ENCODE assay signal across 10 cellular contexts in genomic region chrX:100829730-100830129, GRCh38. TPM values are rescaled to one million over a fixed set of nuclear protein-coding genes. Genes with fewer than 3 reads are reported as not detected.
DNase-seq lines count a peak whose midpoint lies in the region; ATAC-seq and TF ChIP-seq lines count a peak whose summit lies in the region.
"Had no signal": no experiment of that assay in that cellular context is flagged by ENCODE, and none has a peak within 500 bp of the region (broad histone marks: within the 10 kb centered on the region; RNA-seq: fewer than 3 reads in every experiment).

No MANE protein-coding gene starts in this region.

- no peak for DNase-seq in activated CD4-positive, CD25-positive, alpha-beta regulatory T cell treated with anti-CD3 and anti-CD28 coated beads, Interleukin-2, amount 50 U/mL, for 72 hours
- peak; percentile 27 for DNase-seq in activated CD8-positive, alpha-beta T cell treated with anti-CD3 and anti-CD28 coated beads for 36 hours
- DNase-seq in stimulated activated CD8-positive, alpha-beta memory T cell treated with anti-CD3 and anti-CD28 coated beads, Interleukin-4, amount 100 ng/mL, for 48 hours = peak; percentile 25
- DNase-seq in tibial nerve (ENCODE audit: low spot score in 2 of 2) (no peak), pons (ENCODE audit: low spot score) (no peak), NCI-H1417 (lab: John Stamatoyannopoulos, UW) (no peak)

- CTCF ChIA-PET in activated CD8-positive, alpha-beta T cell treated with anti-CD3 and anti-CD28 coated beads for 36 hours (lab: Charles Lee) = no interaction called here

- no peaks in the 10 kb centered on the region for H3K9me3 Mint-ChIP-seq in activated CD8-positive, alpha-beta T cell treated with anti-CD3 and anti-CD28 coated beads for 36 hours

- H3K27ac ChIP-seq in tibial nerve = no peak overlapping the region

- ATAC-seq in activated CD4-positive, CD25-positive, alpha-beta regulatory T cell treated with anti-CD3 and anti-CD28 coated beads, Interleukin-2, amount 50 U/mL, for 24 hours = peak; percentile 86 to 89
- ATAC-seq in HG03103 (IDR thresholded peaks at IDR 0.05; ENCODE audit: low read depth, unreplicated experiment) = peak; percentile 53
- ATAC-seq in activated CD8-positive, alpha-beta T cell treated with anti-CD3 and anti-CD28 coated beads for 36 hours = peak; percentile 90

- peak overlapping the region; percentile 62 for H3K4me3 Mint-ChIP-seq in activated CD8-positive, alpha-beta T cell treated with anti-CD3 and anti-CD28 coated beads for 36 hours

- peaks cover 50% of the 10 kb centered on the region for H3K36me3 Mint-ChIP-seq in activated CD8-positive, alpha-beta T cell treated with anti-CD3 and anti-CD28 coated beads for 36 hours (ENCODE audit: low read depth)

- 77 to 79% methylated on average over 2 of the region's 2 CpGs for WGBS in tibial nerve, 2 donors

- peak overlapping the region; percentile 97 for H3K27ac Mint-ChIP-seq in activated CD8-positive, alpha-beta T cell treated with anti-CD3 and anti-CD28 coated beads for 36 hours

- intact Hi-C loops in activated CD8-positive, alpha-beta T cell treated with anti-CD3 and anti-CD28 coated beads for 36 hours (cut with micrococcal nuclease) = no loop called here

- H3K4me3 ChIP-seq in tibial nerve = no peak overlapping the region

- H3K4me1 Mint-ChIP-seq in activated CD8-positive, alpha-beta T cell treated with anti-CD3 and anti-CD28 coated beads for 36 hours (ENCODE audit: low read depth) = peaks cover 29% of the 10 kb centered on the region

- no peaks in the 10 kb centered on the region for H3K4me1 ChIP-seq in tibial nerve

- TF ChIP-seq CTCF in activated CD8-positive, alpha-beta T cell treated with anti-CD3 and anti-CD28 coated beads for 36 hours (IDR thresholded peaks at IDR 0.05) = no peak
- no peak for TF ChIP-seq CTCF in tibial nerve (IDR thresholded peaks at IDR 0.05)

- H3K27me3 ChIP-seq in tibial nerve = peaks cover 0 to 8% of the 10 kb centered on the region in 2 donors

- H3K9me3 ChIP-seq in tibial nerve = no peaks in the 10 kb centered on the region

- no peak for TF ChIP-seq POLR2A in tibial nerve (IDR thresholded peaks at IDR 0.05)

- peaks cover 0 to 80% (median 0%) of the 10 kb centered on the region in 3 donors for H3K36me3 ChIP-seq in tibial nerve

- no peak for TF ChIP-seq EP300 in tibial nerve (IDR thresholded peaks at IDR 0.05)

- POLR2A ChIA-PET in activated CD8-positive, alpha-beta T cell treated with anti-CD3 and anti-CD28 coated beads for 36 hours (lab: Charles Lee) = interaction anchor here (1.8 kb wide), 1 partner anchor 9 kb away, joined by 6 read pairs; the partner anchor contains the start of gene CSTF2

- H3K27me3 Mint-ChIP-seq in activated CD8-positive, alpha-beta T cell treated with anti-CD3 and anti-CD28 coated beads for 36 hours = no peaks in the 10 kb centered on the region

RNA-seq across cellular contexts. Expression of gene CSTF2, which starts 9.5 kb away (rescaled TPM):
- 10 to 100 TPM; 42.0 to 43.5 TPM for total RNA-seq in activated CD8-positive, alpha-beta T cell treated with anti-CD3 and anti-CD28 coated beads for 36 hours
- 10 to 100 TPM in 3 of 4 donors, 1 to 10 TPM in 1; 5.7 to 17.7 (median 14.2) TPM for total RNA-seq in tibial nerve

RNA-seq across cellular contexts. Expression of gene NOX1, which starts 44.4 kb away (rescaled TPM):
- not detected for total RNA-seq in activated CD8-positive, alpha-beta T cell treated with anti-CD3 and anti-CD28 coated beads for 36 hours
- total RNA-seq in tibial nerve = not detected
- total RNA-seq: SK-MEL-5, subcutaneous adipose tissue had no signal

Comparison
In these comparisons a context has a peak if more than half of its experiments do, and no peak if none do; other contexts are left out.
1. DNase-seq: peak in activated CD8-positive, alpha-beta T cell treated with anti-CD3 and anti-CD28 coated beads for 36 hours (single experiment) and stimulated activated CD8-positive, alpha-beta memory T cell treated with anti-CD3 and anti-CD28 coated beads, Interleukin-4, amount 100 ng/mL, for 48 hours (single experiment); none in activated CD4-positive, CD25-positive, alpha-beta regulatory T cell treated with anti-CD3 and anti-CD28 coated beads, Interleukin-2, amount 50 U/mL, for 72 hours (single experiment), tibial nerve (0 of 2), pons (single experiment) and NCI-H1417 (0 of 3).
2. Peak in every context shown above with its lines, with median percentiles within 50 percentile points of each other: ATAC-seq.